1 cellular context compared by ENCODE assay signal in genomic region chrX:54489819-54490218, GRCh38. TPM values are rescaled to one million over a fixed set of nuclear protein-coding genes. Genes with fewer than 3 reads are reported as not detected.
"Had no signal": no experiment of that assay in that cellular context is flagged by ENCODE, and none has a peak within 500 bp of the region (broad histone marks: within the 10 kb centered on the region; RNA-seq: fewer than 3 reads in every experiment).

No MANE protein-coding gene starts in this region.

RNA-seq across cellular contexts. Expression of gene FGD1, which starts 6.2 kb away (rescaled TPM):
- total RNA-seq: mononuclear cell had no signal
